8 cellular contexts compared by ENCODE assay signal in the genomic region with DNA sequence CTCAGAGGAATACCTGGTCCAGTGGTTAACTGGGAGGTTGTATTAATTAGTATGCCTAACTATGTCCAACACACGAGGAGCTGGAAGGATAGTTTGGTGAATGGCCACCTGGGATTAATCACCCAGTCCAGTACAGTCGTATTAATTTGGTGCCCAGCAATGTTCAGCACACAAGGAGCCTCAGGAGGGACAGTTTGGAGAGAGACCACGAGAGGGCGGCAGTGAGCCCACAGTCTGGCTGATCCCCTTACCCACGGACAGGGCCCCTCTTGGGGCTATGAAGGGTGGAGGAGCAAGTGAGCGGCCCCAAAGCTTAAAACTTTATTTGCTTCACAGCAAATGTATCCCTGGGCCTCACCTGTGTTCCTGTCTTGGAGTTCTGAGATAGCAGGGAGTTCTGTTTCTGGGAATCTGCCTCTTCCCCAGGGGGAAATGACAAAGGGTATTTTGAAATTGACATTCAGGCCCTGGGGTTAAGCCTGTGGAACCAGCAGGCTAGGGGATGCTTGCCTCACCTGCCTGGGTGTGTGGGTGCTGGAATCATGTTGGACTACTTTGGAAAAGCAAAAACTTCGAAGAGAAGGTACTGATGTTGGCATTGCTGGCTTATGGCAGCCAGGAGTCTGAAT.
DNase-seq lines count a peak whose midpoint lies in the region; ATAC-seq, FAIRE-seq and TF ChIP-seq lines count a peak whose summit lies in the region.

No MANE protein-coding gene starts in this region.

- H3K36me3 ChIP-seq in PC-9 (ENCODE audit: low read depth), result no peaks in the 10 kb centered on the region
- H3K36me3 ChIP-seq in iPS DF 6.9 (ENCODE audit: control insufficient read depth, insufficient read depth, low read length), result no peaks in the 10 kb centered on the region

- no TSS peak for BruUV-seq in PC-9 (replicated peaks; lab: Mats Ljungman, UMichigan)

- H3K79me2 ChIP-seq in PC-9 (ENCODE audit: low read depth), result no peaks in the 10 kb centered on the region

- H3K36me3 Mint-ChIP-seq in activated naive CD8-positive, alpha-beta T cell treated with anti-CD3 and anti-CD28 coated beads, Interleukin-2, amount 50 U/mL, for 24 hours (ENCODE audit: low read depth), result no peaks in the 10 kb centered on the region

- no peaks in the 10 kb centered on the region for H3K9me3 ChIP-seq in PC-9 (ENCODE audit: insufficient read depth, low read depth)
- H3K9me3 ChIP-seq in iPS DF 6.9 (ENCODE audit: control insufficient read depth, insufficient read depth, low read length), result no peaks in the 10 kb centered on the region

- WGBS in iPS DF 6.9 (ENCODE audit: insufficient coverage, insufficient read length), result no CpG with 5 or more reads among the region's 7 CpGs

- peak; percentile 66 for FAIRE-seq in GM18507 (lab: Jason Lieb, UNC)

- H3K4me1 ChIP-seq in PC-9 (replicated peaks; ENCODE audit: insufficient read depth) (no peaks in the 10 kb centered on the region), iPS DF 6.9 (ENCODE audit: control insufficient read depth, insufficient read depth, low read length) (no peaks in the 10 kb centered on the region)

- intact Hi-C loops in PC-9 (cut with micrococcal nuclease; ENCODE audit: unreplicated experiment), result no loop called here

- peaks cover 72% of the 10 kb centered on the region for H3K27me3 ChIP-seq in PC-9 (ENCODE audit: insufficient read depth, low read depth)
- H3K27me3 ChIP-seq in iPS DF 6.9 (ENCODE audit: control insufficient read depth, insufficient read depth, low read length), result no peaks in the 10 kb centered on the region

- DNase-seq in AG20443 (ENCODE audit: low spot score), result peak; percentile 54
- DNase-seq in GM18507 (ENCODE audit: extremely low spot score, insufficient read length, low read depth), result peak; percentile 17
- peak in 1 of 2 experiments; percentile 21 for DNase-seq in PC-9
- DNase-seq in activated naive CD8-positive, alpha-beta T cell treated with anti-CD3 and anti-CD28 coated beads, Interleukin-2, amount 50 U/mL, for 24 hours, result peak; percentile 58
- DNase-seq in iPS DF 6.9 (ENCODE audit: low read depth, low spot score), result peak; percentile 48
- DNase-seq in stimulated activated CD4-positive, alpha-beta T cell treated with anti-CD3 and anti-CD28 coated beads, Interleukin-1b, Interleukin-23, amount 100 ng/mL, for 48 hours, result peak; percentile 40

- H4K20me1 ChIP-seq in PC-9 (ENCODE audit: insufficient read depth), result no peaks in the 10 kb centered on the region

- H2AFZ ChIP-seq in PC-9, result no peak overlapping the region

- no peaks in the 10 kb centered on the region for H3K9me3 Mint-ChIP-seq in activated naive CD8-positive, alpha-beta T cell treated with anti-CD3 and anti-CD28 coated beads, Interleukin-2, amount 50 U/mL, for 24 hours

- no peak for ATAC-seq in activated naive CD8-positive, alpha-beta T cell treated with anti-CD3 and anti-CD28 coated beads, Interleukin-2, amount 50 U/mL, for 24 hours
- ATAC-seq in HG03571 (IDR thresholded peaks at IDR 0.05; ENCODE audit: unreplicated experiment) (no peak), GM21360 (IDR thresholded peaks at IDR 0.05; ENCODE audit: unreplicated experiment) (no peak)

- H3K9me2 ChIP-seq in PC-9 (ENCODE audit: insufficient read depth), result no peaks in the 10 kb centered on the region

- no peaks in the 10 kb centered on the region for H3K4me1 Mint-ChIP-seq in activated naive CD8-positive, alpha-beta T cell treated with anti-CD3 and anti-CD28 coated beads, Interleukin-2, amount 50 U/mL, for 24 hours

- H3K4me2 ChIP-seq in PC-9, result no peak overlapping the region

- POLR2A ChIA-PET in PC-9 (lab: Charles Lee; ENCODE audit: unreplicated experiment), result no interaction called here

- H3K4me3 ChIP-seq in PC-9, result no peak overlapping the region
- no peak overlapping the region for H3K4me3 ChIP-seq in iPS DF 6.9 (ENCODE audit: low read length)

- H3K27ac ChIP-seq in PC-9 (no peak overlapping the region), iPS DF 6.9 (ENCODE audit: low read length) (no peak overlapping the region)

- no peak overlapping the region for H3K27ac Mint-ChIP-seq in activated naive CD8-positive, alpha-beta T cell treated with anti-CD3 and anti-CD28 coated beads, Interleukin-2, amount 50 U/mL, for 24 hours

- H3K4me3 Mint-ChIP-seq in activated naive CD8-positive, alpha-beta T cell treated with anti-CD3 and anti-CD28 coated beads, Interleukin-2, amount 50 U/mL, for 24 hours, result no peak overlapping the region

- CTCF ChIA-PET in PC-9 (lab: Charles Lee), result no interaction called here

- TF ChIP-seq CTCF in PC-9 (conservative IDR thresholded peaks at IDR 0.05), result peak; percentile 69

- no peaks in the 10 kb centered on the region for H3F3A ChIP-seq in PC-9 (ENCODE audit: insufficient read depth, low read depth)

- peaks cover 2% of the 10 kb centered on the region for H3K27me3 Mint-ChIP-seq in activated naive CD8-positive, alpha-beta T cell treated with anti-CD3 and anti-CD28 coated beads, Interleukin-2, amount 50 U/mL, for 24 hours
